Comparison of ENCODE assay signal across 9 cellular contexts in the genomic region with DNA sequence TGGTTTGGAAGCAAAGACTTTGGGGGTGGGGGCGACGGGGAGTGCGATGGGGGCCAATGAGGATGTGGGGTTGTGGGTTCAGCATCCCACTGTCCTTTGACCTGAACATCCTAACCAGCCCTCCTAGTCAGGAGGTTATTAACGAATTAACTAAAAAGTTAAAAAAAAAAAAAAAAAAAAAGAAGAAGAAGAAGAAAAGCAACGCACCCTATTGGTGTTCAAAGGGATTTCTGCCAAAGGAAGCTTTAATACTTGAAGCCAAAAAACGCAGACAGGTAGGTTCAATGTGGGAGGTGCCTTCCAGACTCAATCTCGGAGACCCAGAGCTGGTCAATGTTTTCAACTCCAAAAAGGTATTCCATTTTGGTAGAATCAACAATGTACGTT.
DNase-seq lines count a peak whose midpoint lies in the region; ATAC-seq lines count a peak whose summit lies in the region.
"Had no signal": no experiment of that assay in that cellular context is flagged by ENCODE, and none has a peak within 500 bp of the region (broad histone marks: within the 10 kb centered on the region; RNA-seq: fewer than 3 reads in every experiment).

No MANE protein-coding gene starts in this region.

- DNase-seq in T-helper 2 cell treated with Interferon-gamma antibody and Interleukin-4, amounts not matched to agents 5 μg/mL and 100 μg/mL, for 36 hours (ENCODE audit: low spot score), result no peak
- DNase-seq in T-helper 2 cell (no peak), RPMI8226 (peak; percentile 31), COLO829 (ENCODE audit: low spot score) (no peak), NCI-H2171 treated with DMSO at 0.1 percent for 48 hours (lab: John Stamatoyannopoulos, UW) (no peak), NCI-H1105 (lab: John Stamatoyannopoulos, UW) (no peak)
- DNase-seq in stimulated activated naive CD8-positive, alpha-beta T cell treated with anti-CD3 and anti-CD28 coated beads, Interleukin-15, amount 100 ng/mL, for 72 hours, result no peak
- DNase-seq: NCI-H1092 treated with DMSO at 0.1 percent for 48 hours had no signal

- no peak overlapping the region for H3K27ac Mint-ChIP-seq in T-helper 2 cell treated with Interferon-gamma antibody and Interleukin-4, amounts not matched to agents 5 μg/mL and 100 μg/mL, for 36 hours
- no peak overlapping the region for H3K27ac Mint-ChIP-seq in stimulated activated naive CD8-positive, alpha-beta T cell treated with anti-CD3 and anti-CD28 coated beads, Interleukin-15, amount 100 ng/mL, for 72 hours

- ATAC-seq in stimulated activated naive CD8-positive, alpha-beta T cell treated with anti-CD3 and anti-CD28 coated beads, Interleukin-15, amount 100 ng/mL, for 72 hours, result no peak

- peaks cover 60% of the 10 kb centered on the region for H3K27me3 Mint-ChIP-seq in T-helper 2 cell treated with Interferon-gamma antibody and Interleukin-4, amounts not matched to agents 5 μg/mL and 100 μg/mL, for 36 hours (ENCODE audit: low read depth)
- peaks cover 85% of the 10 kb centered on the region for H3K27me3 Mint-ChIP-seq in stimulated activated naive CD8-positive, alpha-beta T cell treated with anti-CD3 and anti-CD28 coated beads, Interleukin-15, amount 100 ng/mL, for 72 hours

- H3K4me1 ChIP-seq in iPS-18a (ENCODE audit: control insufficient read depth, low read depth, low read length), result peaks cover 15% of the 10 kb centered on the region

- H3K9me3 Mint-ChIP-seq in T-helper 2 cell treated with Interferon-gamma antibody and Interleukin-4, amounts not matched to agents 5 μg/mL and 100 μg/mL, for 36 hours, result no peaks in the 10 kb centered on the region
- no peaks in the 10 kb centered on the region for H3K9me3 Mint-ChIP-seq in stimulated activated naive CD8-positive, alpha-beta T cell treated with anti-CD3 and anti-CD28 coated beads, Interleukin-15, amount 100 ng/mL, for 72 hours

- H3K9ac ChIP-seq in iPS-18a (ENCODE audit: low read length), result no peak overlapping the region

- H3K4me3 Mint-ChIP-seq in T-helper 2 cell treated with Interferon-gamma antibody and Interleukin-4, amounts not matched to agents 5 μg/mL and 100 μg/mL, for 36 hours, result peak overlapping the region; percentile 47
- peak overlapping the region; percentile 82 to 83 for H3K4me3 Mint-ChIP-seq in stimulated activated naive CD8-positive, alpha-beta T cell treated with anti-CD3 and anti-CD28 coated beads, Interleukin-15, amount 100 ng/mL, for 72 hours

- H3K4me1 Mint-ChIP-seq in T-helper 2 cell treated with Interferon-gamma antibody and Interleukin-4, amounts not matched to agents 5 μg/mL and 100 μg/mL, for 36 hours (ENCODE audit: low read depth), result peaks cover 6% of the 10 kb centered on the region
- H3K4me1 Mint-ChIP-seq in stimulated activated naive CD8-positive, alpha-beta T cell treated with anti-CD3 and anti-CD28 coated beads, Interleukin-15, amount 100 ng/mL, for 72 hours, result peaks cover 25% of the 10 kb centered on the region

- H3K36me3 ChIP-seq in iPS-18a (ENCODE audit: control insufficient read depth, low read depth, low read length), result no peaks in the 10 kb centered on the region

- no peaks in the 10 kb centered on the region for H3K36me3 Mint-ChIP-seq in T-helper 2 cell treated with Interferon-gamma antibody and Interleukin-4, amounts not matched to agents 5 μg/mL and 100 μg/mL, for 36 hours (ENCODE audit: low read depth)

- no peak overlapping the region for H3K27ac ChIP-seq in iPS-18a (ENCODE audit: low read length)

- H3K9me3 ChIP-seq in iPS-18a (ENCODE audit: control insufficient read depth, low read depth, low read length), result no peaks in the 10 kb centered on the region

- H3K27me3 ChIP-seq in iPS-18a (ENCODE audit: control insufficient read depth, insufficient read depth, low read length), result peaks cover 62% of the 10 kb centered on the region

- H3K4me3 ChIP-seq in iPS-18a (ENCODE audit: low read length), result peak overlapping the region; percentile 52
